In genomic region chr12:48934312-48934706, GRCh38 we compare ENCODE assay signal across 1 cellular context.
TF ChIP-seq lines count a peak whose summit lies in the region.

No MANE protein-coding gene starts in this region.

TF ChIP-seq in endothelial cell of umbilical vein, 7 proteins besides CTCF, POLR2A, EP300 and RAD21 (continued from another document):
- TF ChIP-seq MYC (IDR thresholded peaks at IDR 0.05; ENCODE audit: low read depth, low read length): no peak
- no peak for TF ChIP-seq JUN (IDR thresholded peaks at IDR 0.05; ENCODE audit: borderline replicate concordance, insufficient read depth, insufficient read length, low read depth)
- no peak for TF ChIP-seq MAX (IDR thresholded peaks at IDR 0.05; ENCODE audit: insufficient read depth, insufficient read length)
